In the genomic region with DNA sequence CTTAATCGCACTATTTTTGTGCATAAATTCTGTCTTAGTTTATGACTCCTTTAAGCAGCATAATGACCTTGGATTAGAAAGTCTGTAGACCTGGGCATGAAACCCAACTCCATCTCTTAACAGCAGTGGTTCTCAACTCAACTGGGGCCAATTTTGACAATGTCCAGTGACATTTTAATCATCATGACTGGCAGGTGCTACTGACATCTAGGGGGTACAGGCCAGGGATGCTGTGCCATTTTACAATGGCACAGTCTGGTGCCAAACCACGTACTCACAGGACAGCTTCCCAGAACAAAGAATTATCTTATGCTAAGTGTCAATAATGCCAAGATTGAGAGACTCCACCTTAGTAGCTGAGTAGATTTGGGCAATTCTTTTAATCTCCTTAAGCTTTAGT, we compare ENCODE assay signal across 31 cellular contexts.
"Had no signal": no experiment of that assay in that cellular context is flagged by ENCODE, and none has a peak within 500 bp of the region (broad histone marks: within the 10 kb centered on the region; RNA-seq: fewer than 3 reads in every experiment).

No MANE protein-coding gene starts in this region.

- H3K4me1 ChIP-seq: adrenal gland, body of pancreas, breast epithelium had no signal

- ATAC-seq: activated CD8-positive, alpha-beta T cell treated with anti-CD3 and anti-CD28 coated beads for 36 hours; activated naive CD4-positive, alpha-beta T cell treated with anti-CD3 and anti-CD28 coated beads, Interleukin-2, amount 50 U/mL, for 72 hours; activated T-cell treated with anti-CD3 and anti-CD28 coated beads, Interleukin-2, amount 50 U/mL, for 4 hours; activated T-cell treated with anti-CD3 and anti-CD28 coated beads, Interleukin-2, amount 50 U/mL, for 72 hours; activated T-helper 17 cell treated with anti-CD3 and anti-CD28 coated beads, Interleukin-2, amount 50 U/mL, for 72 hours; body of pancreas; T-cell; T-helper 17 cell had no signal

- H3K36me3 ChIP-seq: adrenal gland, brain microvascular endothelial cell, breast epithelium had no signal

- H3K9me3 ChIP-seq: adrenal gland, body of pancreas, breast epithelium had no signal

- H3K27ac ChIP-seq: adrenal gland, body of pancreas, brain microvascular endothelial cell, breast epithelium, VCaP had no signal

- H3K27me3 ChIP-seq: brain microvascular endothelial cell, breast epithelium had no signal

- H3K4me3 ChIP-seq: adrenal gland, body of pancreas, breast epithelium had no signal

- DNase-seq: activated B cell treated with CpG ODN at 0.5 μM for 24 hours; activated CD4-positive, alpha-beta memory T cell treated with anti-CD3 and anti-CD28 coated beads for 36 hours; activated CD4-positive, alpha-beta T cell treated with anti-CD3 and anti-CD28 coated beads for 4 hours; activated CD4-positive, alpha-beta T cell treated with anti-CD3 and anti-CD28 coated beads, Interleukin-2, amount 10 ng/mL, durations not matched to agents 24 days and 14 days; activated CD4-positive, alpha-beta T cell treated with anti-CD3 and anti-CD28 coated beads, Interleukin-2, amount 50 U/mL, for 1 hour; activated CD4-positive, alpha-beta T cell treated with anti-CD3 and anti-CD28 coated beads, Interleukin-2, amount 50 U/mL, for 4 hours; activated CD4-positive, CD25-positive, alpha-beta regulatory T cell treated with anti-CD3 and anti-CD28 coated beads, Interleukin-2, amount 50 U/mL, for 72 hours; activated CD8-positive, alpha-beta memory T cell treated with anti-CD3 and anti-CD28 coated beads, Interleukin-2, amount 50 U/mL, for 4 hours; activated CD8-positive, alpha-beta T cell treated with anti-CD3 and anti-CD28 coated beads for 36 hours; activated effector memory CD4-positive, alpha-beta T cell treated with anti-CD3 and anti-CD28 coated beads, Interleukin-2, amount 50 U/mL, for 16 hours; activated gamma-delta T cell treated with Interleukin-2 at 50 U/mL for 16 hours; activated naive CD4-positive, alpha-beta T cell; activated naive CD4-positive, alpha-beta T cell treated with anti-CD3 and anti-CD28 coated beads for 36 hours; activated naive CD4-positive, alpha-beta T cell treated with anti-CD3 and anti-CD28 coated beads, Interleukin-2, amount 50 U/mL, for 16 hours; activated naive CD8-positive, alpha-beta T cell treated with anti-CD3 and anti-CD28 coated beads for 36 hours; activated T-cell treated with anti-CD3 and anti-CD28 coated beads for 4 hours; activated T-cell treated with anti-CD3 and anti-CD28 coated beads, Interleukin-2, amount 50 U/mL, for 1 hour; activated T-cell treated with anti-CD3 and anti-CD28 coated beads, Interleukin-2, amount 50 U/mL, for 4 hours; activated T-cell treated with anti-CD3 and anti-CD28 coated beads, Interleukin-2, amount 50 U/mL, for 72 hours; adrenal gland; amniotic stem cell; aorta; body of pancreas; brain microvascular endothelial cell; cerebellar nuclear complex; T-cell; T-helper 17 cell had no signal
